ENCODE assay signal across 8 cellular contexts in the genomic region with DNA sequence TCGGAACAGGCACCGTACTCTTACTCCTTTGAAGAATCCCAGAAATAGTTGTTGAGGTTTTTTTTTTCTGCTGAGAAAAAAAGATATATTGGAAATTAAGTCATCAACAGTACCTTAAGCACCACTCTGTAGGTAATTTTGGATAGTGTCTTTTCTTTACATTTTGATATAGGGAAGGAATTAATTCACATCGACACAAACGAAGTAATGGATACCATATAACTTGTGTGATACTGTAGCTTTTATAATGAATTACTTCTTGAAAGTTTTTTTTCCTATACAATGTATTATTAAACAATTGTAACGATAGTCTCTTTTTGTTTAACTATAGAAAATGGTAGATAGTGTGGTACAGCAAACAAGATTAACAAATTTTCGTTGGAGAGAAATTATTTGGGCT.
DNase-seq lines count a peak whose midpoint lies in the region; FAIRE-seq and TF ChIP-seq lines count a peak whose summit lies in the region.

No MANE protein-coding gene starts in this region.

- peaks cover 11% of the 10 kb centered on the region for H3K27me3 Mint-ChIP-seq in nephron progenitor cell (ENCODE audit: low read depth, poor library complexity)

- H3K36me3 Mint-ChIP-seq in nephron progenitor cell (ENCODE audit: low read depth) = no peaks in the 10 kb centered on the region

- H3K27ac ChIP-seq in KOPT-K1 (ENCODE audit: low read depth, low read length, poor library complexity, severe bottlenecking) (peak overlapping the region; percentile 96), duodenal mucosa (ENCODE audit: low read depth, low read length) (no peak overlapping the region)

- H3K9me3 ChIP-seq in KOPT-K1 (ENCODE audit: insufficient read depth, low read length, poor library complexity, severe bottlenecking) (no peaks in the 10 kb centered on the region), duodenal mucosa (ENCODE audit: control insufficient read depth in 1 of 2, low read length in 2 of 2) (no peaks in the 10 kb centered on the region)

- no peak for TF ChIP-seq CTCF in AG09309 (IDR thresholded peaks at IDR 0.05; ENCODE audit: control insufficient read depth, insufficient read depth, low read depth, low read length, missing control alignments)
- no peak for TF ChIP-seq CTCF in nephron progenitor cell (IDR thresholded peaks at IDR 0.05)

- DNase-seq in AG09309 (ENCODE audit: low read depth) = no peak
- no peak for DNase-seq in nephron progenitor cell
- no peak for DNase-seq in RCC 7860 (ENCODE audit: low spot score)
- DNase-seq in stimulated activated naive CD4-positive, alpha-beta T cell treated with Interleukin-2 at 50 U/mL for 16 hours (lab: John Stamatoyannopoulos, UW) = no peak
- no peak for DNase-seq in amygdala (lab: John Stamatoyannopoulos, UW)
- DNase-seq in hypothalamus (lab: John Stamatoyannopoulos, UW) = no peak

- H3K4me3 ChIP-seq in AG09309 (ENCODE audit: control insufficient read depth, low read depth, low read length) = peak overlapping the region; percentile 86
- H3K4me3 ChIP-seq in duodenal mucosa (ENCODE audit: low read depth in 1 of 2, low read length in 2 of 2) = peak overlapping the region; percentile 79 to 89

- peak overlapping the region; percentile 84 for H3K4me3 Mint-ChIP-seq in nephron progenitor cell

- peaks cover 45% of the 10 kb centered on the region for H3K4me1 Mint-ChIP-seq in nephron progenitor cell

- H3K27me3 ChIP-seq in duodenal mucosa (ENCODE audit: control insufficient read depth in 1 of 2, insufficient read depth in 2 of 2, low read length in 2 of 2) = no peaks in the 10 kb centered on the region

- H3K9ac ChIP-seq in duodenal mucosa (ENCODE audit: low read depth in 1 of 2, low read length in 2 of 2) = peak overlapping the region in 1 of 2 donors; percentile 64

- peaks cover 0 to 3% of the 10 kb centered on the region in 2 donors for H3K4me1 ChIP-seq in duodenal mucosa (ENCODE audit: control insufficient read depth in 1 of 2, insufficient read depth in 2 of 2, low read length in 2 of 2)

- FAIRE-seq in RCC 7860 (lab: Jason Lieb, UNC) = no peak

- no peak overlapping the region for H3K27ac Mint-ChIP-seq in nephron progenitor cell

- no peaks in the 10 kb centered on the region for H3K36me3 ChIP-seq in KOPT-K1 (ENCODE audit: insufficient read depth, low read length)
- no peaks in the 10 kb centered on the region for H3K36me3 ChIP-seq in duodenal mucosa (ENCODE audit: control insufficient read depth in 1 of 2, insufficient read depth in 2 of 2, low read length in 2 of 2)

- H3K9me3 Mint-ChIP-seq in nephron progenitor cell = no peaks in the 10 kb centered on the region
